In genomic region chr1:60376196-60376595, GRCh38 we compare ENCODE assay signal across 25 cellular contexts.
DNase-seq lines count a peak whose midpoint lies in the region; ATAC-seq, FAIRE-seq and TF ChIP-seq lines count a peak whose summit lies in the region.
"Had no signal": no experiment of that assay in that cellular context is flagged by ENCODE, and none has a peak within 500 bp of the region (broad histone marks: within the 10 kb centered on the region; RNA-seq: fewer than 3 reads in every experiment).

No MANE protein-coding gene starts in this region.

- DNase-seq in A172 (ENCODE audit: low spot score), result peak; percentile 1
- DNase-seq in astrocyte (ENCODE audit: low read depth), result peak; percentile 65
- peak; percentile 11 for DNase-seq in astrocyte of the spinal cord (ENCODE audit: low read depth, low spot score)
- DNase-seq in retinal pigment epithelial cell (ENCODE audit: low read depth), result peak; percentile 76
- DNase-seq in upper lobe of left lung, result no peak
- DNase-seq: ACHN; BE2C; C1 segment of cervical spinal cord; Caco-2; Calu3; CD4-positive, alpha-beta memory T cell; CD4-positive, CD25-positive, alpha-beta regulatory T cell; CD8-positive, alpha-beta memory T cell; DMS79 treated with DMSO at 0.1 percent for 48 hours; GDM1 had no signal

- H3K9me3 ChIP-seq in astrocyte (ENCODE audit: insufficient read depth, low read depth, low read length) (no peaks in the 10 kb centered on the region), upper lobe of left lung (no peaks in the 10 kb centered on the region)
- H3K9me3 ChIP-seq: BE2C, Caco-2 had no signal

- no peak overlapping the region for H3K9ac ChIP-seq in astrocyte (ENCODE audit: low read length)
- H3K9ac ChIP-seq: BLaER1 had no signal

- no peaks in the 10 kb centered on the region for H4K20me1 ChIP-seq in astrocyte (ENCODE audit: insufficient read depth, low read length)
- H4K20me1 ChIP-seq: BLaER1 had no signal

- H3K27me3 ChIP-seq in astrocyte (ENCODE audit: insufficient read depth, low read length) (no peaks in the 10 kb centered on the region), upper lobe of left lung (no peaks in the 10 kb centered on the region)
- H3K27me3 ChIP-seq: BE2C, BLaER1 had no signal

- H3K4me2 ChIP-seq in astrocyte (ENCODE audit: low read length), result no peak overlapping the region
- H3K4me2 ChIP-seq: BLaER1 had no signal

- 90 to 97% methylated on average over 1 of the region's 1 CpG for WGBS in upper lobe of left lung, 2 donors

- ATAC-seq in HG03097 (IDR thresholded peaks at IDR 0.05; ENCODE audit: low FRiP score, unreplicated experiment) (no peak), upper lobe of left lung (ENCODE audit: low FRiP score in 2 of 2) (no peak), HG03045 (IDR thresholded peaks at IDR 0.05; ENCODE audit: unreplicated experiment) (no peak)
- ATAC-seq: GM12878 had no signal

- H3K4me1 ChIP-seq in astrocyte (ENCODE audit: insufficient read depth, low read length), result no peaks in the 10 kb centered on the region
- no peaks in the 10 kb centered on the region for H3K4me1 ChIP-seq in upper lobe of left lung
- H3K4me1 ChIP-seq: BE2C, BLaER1, Caco-2 had no signal

- H3K27ac ChIP-seq in astrocyte (ENCODE audit: low read depth, low read length) (no peak overlapping the region), upper lobe of left lung (no peak overlapping the region)
- H3K27ac ChIP-seq: 22Rv1, BLaER1 had no signal

- H3K4me3 ChIP-seq in astrocyte (ENCODE audit: insufficient read depth, low read depth, low read length), result no peak overlapping the region
- H3K4me3 ChIP-seq in astrocyte of the spinal cord (ENCODE audit: low read depth, low read length), result no peak overlapping the region
- H3K4me3 ChIP-seq in retinal pigment epithelial cell (ENCODE audit: low read length), result no peak overlapping the region
- no peak overlapping the region for H3K4me3 ChIP-seq in upper lobe of left lung
- H3K4me3 ChIP-seq: BLaER1, GM12878 had no signal

- peaks cover 3% of the 10 kb centered on the region for H3K36me3 Mint-ChIP-seq in astrocyte (ENCODE audit: low read depth, unreplicated experiment)
- H3K36me3 Mint-ChIP-seq: CD14-positive monocyte; CD4-positive, alpha-beta memory T cell; CD4-positive, CD25-positive, alpha-beta regulatory T cell; CD8-positive, alpha-beta memory T cell had no signal

- H3K36me3 ChIP-seq in astrocyte (ENCODE audit: insufficient read depth, low read length), result no peaks in the 10 kb centered on the region
- H3K36me3 ChIP-seq in upper lobe of left lung, result no peaks in the 10 kb centered on the region
- H3K36me3 ChIP-seq: BE2C, BLaER1 had no signal

- no peaks in the 10 kb centered on the region for H3K79me2 ChIP-seq in astrocyte (ENCODE audit: insufficient read depth, low read length)

- TF ChIP-seq POLR2A in upper lobe of left lung (IDR thresholded peaks at IDR 0.05), result no peak

- H3K27ac Mint-ChIP-seq in astrocyte (ENCODE audit: unreplicated experiment), result no peak overlapping the region
- H3K27ac Mint-ChIP-seq: CD14-positive monocyte; CD4-positive, alpha-beta memory T cell; CD4-positive, CD25-positive, alpha-beta regulatory T cell; CD8-positive, alpha-beta memory T cell had no signal

- no peak overlapping the region for H3K4me3 Mint-ChIP-seq in astrocyte (ENCODE audit: unreplicated experiment)
- H3K4me3 Mint-ChIP-seq: CD14-positive monocyte; CD4-positive, CD25-positive, alpha-beta regulatory T cell; CD8-positive, alpha-beta memory T cell had no signal

- TF ChIP-seq CTCF in astrocyte (IDR thresholded peaks at IDR 0.05; ENCODE audit: insufficient read depth, low read depth, low read length), result no peak
- TF ChIP-seq CTCF in astrocyte of the spinal cord (IDR thresholded peaks at IDR 0.05; ENCODE audit: low read depth, low read length), result no peak
- no peak for TF ChIP-seq CTCF in retinal pigment epithelial cell (conservative IDR thresholded peaks at IDR 0.05; ENCODE audit: low read depth, low read length)
- no peak for TF ChIP-seq CTCF in upper lobe of left lung (IDR thresholded peaks at IDR 0.05)

- peaks cover 3% of the 10 kb centered on the region for H3K27me3 Mint-ChIP-seq in astrocyte (ENCODE audit: low read depth, unreplicated experiment)
- H3K27me3 Mint-ChIP-seq: CD4-positive, alpha-beta memory T cell; CD4-positive, CD25-positive, alpha-beta regulatory T cell; CD8-positive, alpha-beta memory T cell had no signal

- FAIRE-seq in astrocyte (lab: Jason Lieb, UNC), result no peak
- FAIRE-seq: A204.1, D721Med, GM12878, GM12892, GM18507 had no signal

- peaks cover 5% of the 10 kb centered on the region for H3K9me3 Mint-ChIP-seq in astrocyte (ENCODE audit: unreplicated experiment)

- H2AFZ ChIP-seq in astrocyte (ENCODE audit: low read depth, low read length), result no peak overlapping the region

- no peak for TF ChIP-seq EP300 in upper lobe of left lung (IDR thresholded peaks at IDR 0.05)

- in situ Hi-C loops in astrocyte of the spinal cord (cut with HindIII; ENCODE audit: low sequenced_read_pairs), result no loop called here

- peaks cover 4% of the 10 kb centered on the region for H3K4me1 Mint-ChIP-seq in astrocyte (ENCODE audit: low read depth, unreplicated experiment)
- H3K4me1 Mint-ChIP-seq: CD14-positive monocyte; CD4-positive, alpha-beta memory T cell; CD4-positive, CD25-positive, alpha-beta regulatory T cell; CD8-positive, alpha-beta memory T cell had no signal

Comparison
In these comparisons a context has a peak if more than half of its experiments do, and no peak if none do; other contexts are left out.
1. DNase-seq: peak in A172 (single experiment), astrocyte (single experiment), astrocyte of the spinal cord (single experiment) and retinal pigment epithelial cell (single experiment); none in upper lobe of left lung (0 of 2).